Comparison of ENCODE assay signal across 10 cellular contexts in the genomic region with DNA sequence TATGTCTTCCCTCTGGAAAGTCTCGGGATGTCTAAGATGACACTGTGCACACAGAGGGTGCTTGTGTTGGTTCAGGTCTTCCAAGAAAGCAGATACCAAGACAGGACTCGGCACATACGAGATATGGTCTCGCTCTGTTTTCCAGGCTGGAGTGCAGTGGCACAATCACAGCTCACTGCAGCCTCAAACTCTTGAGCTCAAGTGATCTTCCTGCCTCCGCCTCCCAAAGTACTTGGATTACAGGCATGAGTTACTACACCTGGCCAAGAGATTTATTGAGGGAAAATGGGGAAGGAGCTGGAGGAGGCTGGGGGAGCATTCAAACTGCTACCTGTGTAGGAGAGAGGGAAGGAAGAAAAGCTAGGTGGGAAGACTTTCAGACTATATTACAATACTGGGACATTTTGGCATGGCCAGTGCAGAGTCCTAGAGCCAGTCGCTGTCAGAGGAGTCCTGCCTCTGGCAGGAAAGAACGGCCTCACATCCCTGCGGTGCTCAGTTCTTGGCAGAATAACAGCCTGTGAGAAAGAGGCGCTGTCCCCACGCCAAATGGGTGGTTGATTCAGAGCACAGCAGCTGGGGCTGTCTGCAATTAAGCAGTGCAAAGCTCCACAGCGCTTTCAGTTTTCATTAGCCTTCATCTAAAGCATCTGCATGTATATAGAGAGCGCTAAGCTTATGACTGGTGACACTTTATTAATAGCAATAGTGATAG. TPM values are rescaled to one million over a fixed set of nuclear protein-coding genes. Genes with fewer than 3 reads are reported as not detected.
A peak's percentile ranks its signal among the peaks of the same experiment; 100 is the strongest.
DNase-seq lines count a peak whose midpoint lies in the region; TF ChIP-seq lines count a peak whose summit lies in the region.
"Had no signal": no experiment of that assay in that cellular context is flagged by ENCODE, and none has a peak within 500 bp of the region (broad histone marks: within the 10 kb centered on the region; RNA-seq: fewer than 3 reads in every experiment).

No MANE protein-coding gene starts in this region.

- H4K20me1 ChIP-seq in mammary epithelial cell (ENCODE audit: insufficient read depth, low read length): no peaks in the 10 kb centered on the region

- in situ Hi-C loops in mammary epithelial cell (cut with MboI; ENCODE audit: low sequenced_read_pairs in 2 of 2): no loop called here

- no peak for TF ChIP-seq POLR2A in prostate gland (IDR thresholded peaks at IDR 0.05)

- intact Hi-C loops in prostate gland (cut with DNase I): no loop called here
- intact Hi-C loops in mammary epithelial cell (cut with micrococcal nuclease): no loop called here

- H3K4me3 ChIP-seq in fibroblast of villous mesenchyme (ENCODE audit: low read depth, low read length) (no peak overlapping the region), prostate gland (no peak overlapping the region), BE2C (ENCODE audit: low read depth, low read length) (no peak overlapping the region), mammary epithelial cell (replicated peaks in 1 of 3; ENCODE audit: insufficient read depth in 1 of 3, low read depth in 2 of 3, low read length in 3 of 3) (no peak overlapping the region)

- DNase-seq in Daoy (ENCODE audit: low read depth) (peak; percentile 56), NCI-H510A treated with DMSO at 0.1 percent for 48 hours (lab: John Stamatoyannopoulos, UW) (peak; percentile 60), fibroblast of villous mesenchyme (ENCODE audit: low read depth) (peak; percentile 21), prostate gland (ENCODE audit: low spot score) (peak; percentile 8), BE2C (no peak), mammary epithelial cell (no peak)
- no peak for DNase-seq in effector CD4-positive, alpha-beta T cell
- no peak for DNase-seq in stimulated activated CD4-positive, alpha-beta T cell treated with anti-CD3 and anti-CD28 coated beads, Interleukin-4, amount 100 ng/mL, for 24 hours
- DNase-seq: activated naive CD8-positive, alpha-beta T cell treated with anti-CD3 and anti-CD28 coated beads, Interleukin-2, amount 10 ng/mL, durations not matched to agents 7 days and 5 days had no signal

- dilution Hi-C loops in mammary epithelial cell (cut with HindIII; ENCODE audit: low sequenced_read_pairs): loop anchor here (5.0 kb wide), 1 partner anchor 72 kb away; no protein-coding TSS in a partner anchor

- TF ChIP-seq CTCF in fibroblast of villous mesenchyme (IDR thresholded peaks at IDR 0.05; ENCODE audit: insufficient read depth, low read depth, low read length): no peak
- no peak for TF ChIP-seq CTCF in prostate gland (IDR thresholded peaks at IDR 0.05)
- TF ChIP-seq CTCF in BE2C (IDR thresholded peaks at IDR 0.05; ENCODE audit: low read depth, low read length): no peak
- no peak for TF ChIP-seq CTCF in mammary epithelial cell (conservative IDR thresholded peaks at IDR 0.05 in 1 of 2, IDR thresholded peaks at IDR 0.05 in 1 of 2; ENCODE audit: extremely low read depth in 1 of 2, insufficient read depth in 1 of 2, low read depth in 1 of 2, low read length in 2 of 2)

- no TSS peak for BruUV-seq in mammary epithelial cell (replicated peaks; lab: Mats Ljungman, UMichigan)

- H3K9ac ChIP-seq in mammary epithelial cell (ENCODE audit: insufficient read depth, low read length): no peak overlapping the region

- H3K4me1 ChIP-seq in prostate gland (replicated peaks) (no peaks in the 10 kb centered on the region), BE2C (no peaks in the 10 kb centered on the region), mammary epithelial cell (ENCODE audit: insufficient read depth, low read length) (no peaks in the 10 kb centered on the region)

- H3K27me3 ChIP-seq in prostate gland (replicated peaks; ENCODE audit: insufficient read depth) (no peaks in the 10 kb centered on the region), BE2C (no peaks in the 10 kb centered on the region), mammary epithelial cell (ENCODE audit: insufficient read depth, low read length) (no peaks in the 10 kb centered on the region)

- H2AFZ ChIP-seq in mammary epithelial cell (ENCODE audit: low read depth, low read length): no peak overlapping the region

- H3K36me3 ChIP-seq in prostate gland: no peaks in the 10 kb centered on the region
- no peaks in the 10 kb centered on the region for H3K36me3 ChIP-seq in BE2C
- H3K36me3 ChIP-seq in mammary epithelial cell (ENCODE audit: insufficient read depth, low read length): no peaks in the 10 kb centered on the region

- H3K4me2 ChIP-seq in mammary epithelial cell (ENCODE audit: insufficient read depth, low read depth, low read length): no peak overlapping the region

- WGBS in prostate gland: 42% methylated on average over 12 of the region's 12 CpGs
- 60% methylated on average over 10 of the region's 12 CpGs for WGBS in mammary epithelial cell (ENCODE audit: low coverage, missing lambda C conversion rate)

- no peaks in the 10 kb centered on the region for H3K79me2 ChIP-seq in mammary epithelial cell (ENCODE audit: insufficient read depth, low read length)

- CTCF ChIA-PET in mammary epithelial cell (lab: Charles Lee; ENCODE audit: low non-redundant PET): interaction anchor here (0.6 kb wide), 1 partner anchor 170 kb away, joined by 4 read pairs; no protein-coding TSS in a partner anchor

- H3K27ac ChIP-seq in prostate gland (no peak overlapping the region), mammary epithelial cell (ENCODE audit: insufficient read depth, low read depth, low read length) (no peak overlapping the region)

- H3K9me3 ChIP-seq in prostate gland (no peaks in the 10 kb centered on the region), BE2C (no peaks in the 10 kb centered on the region), mammary epithelial cell (replicated peaks; ENCODE audit: insufficient read depth, low read length) (no peaks in the 10 kb centered on the region)

RNA-seq across cellular contexts. Expression of a gene that starts 18.3 kb away (rescaled TPM):
- not detected in 2 replicates for total RNA-seq in Daoy (2014; rRNA removed; shearing (Covaris generic))
- total RNA-seq in fibroblast of villous mesenchyme (not detected in 2 replicates), prostate gland (not detected), mammary epithelial cell (not detected)
- not detected for polyA plus RNA-seq in BE2C (2012; ENCODE audit: insufficient read depth, insufficient read length, low read depth)
- polyA plus RNA-seq in mammary epithelial cell: not detected
- not detected for polyA minus RNA-seq in mammary epithelial cell
- total RNA-seq: activated naive CD8-positive, alpha-beta T cell treated with anti-CD3 and anti-CD28 coated beads, Interleukin-2, amount 10 ng/mL, durations not matched to agents 7 days and 5 days; kidney epithelial cell had no signal

Comparison
In these comparisons a context has a peak if more than half of its experiments do, and no peak if none do; other contexts are left out.
1. DNase-seq: peak in Daoy (single experiment), NCI-H510A treated with DMSO at 0.1 percent for 48 hours (single experiment), fibroblast of villous mesenchyme (single experiment) and prostate gland (single experiment); none in effector CD4-positive, alpha-beta T cell (single experiment), BE2C (single experiment), mammary epithelial cell (single experiment) and stimulated activated CD4-positive, alpha-beta T cell treated with anti-CD3 and anti-CD28 coated beads, Interleukin-4, amount 100 ng/mL, for 24 hours (single experiment).